Comparison of ENCODE assay signal across 1 cellular context in genomic region chr3:65995030-65995429, GRCh38.
TF ChIP-seq lines count a peak whose summit lies in the region.

No MANE protein-coding gene starts in this region.

TF ChIP-seq in HEK293, 187 proteins besides CTCF, POLR2A, EP300 and RAD21 (continued from another document):
- TF ChIP-seq REST (tag by site-specific recombination; IDR thresholded peaks at IDR 0.05), result peak; percentile 68
